In genomic region chr2:443754-444153, GRCh38 we compare ENCODE assay signal across 22 cellular contexts.
"Had no signal": no experiment of that assay in that cellular context is flagged by ENCODE, and none has a peak within 500 bp of the region (broad histone marks: within the 10 kb centered on the region; RNA-seq: fewer than 3 reads in every experiment).

No MANE protein-coding gene starts in this region.

- H3K4me1 ChIP-seq: neural progenitor cell, psoas muscle, transverse colon, uterus had no signal

- H3K27ac Mint-ChIP-seq: activated naive CD8-positive, alpha-beta T cell treated with anti-CD3 and anti-CD28 coated beads for 36 hours; activated T-helper 1 cell treated with anti-CD3 and anti-CD28 coated beads, Interleukin-12 subunit alpha, Interleukin-12 subunit beta, Interleukin-2, Interleukin-4 antibody, amounts not matched to agents 30 ng/mL and 10 ng/mL and 1 ng/mL, durations not matched to agents 14 hours and 24 hours and 36 hours; effector memory CD8-positive, alpha-beta T cell; mesothelial cell of epicardium; neural progenitor cell; T-helper 2 cell treated with Interferon-gamma antibody and Interleukin-4, amounts not matched to agents 5 μg/mL and 100 μg/mL, for 36 hours; WTC11 had no signal

- H3K4me3 ChIP-seq: body of pancreas, lung, neural progenitor cell, psoas muscle, transverse colon, uterus had no signal

- H3K27me3 Mint-ChIP-seq: activated naive CD8-positive, alpha-beta T cell treated with anti-CD3 and anti-CD28 coated beads for 36 hours; effector memory CD8-positive, alpha-beta T cell had no signal

- H2AFZ ChIP-seq: neural progenitor cell had no signal

- H3K9me3 ChIP-seq: body of pancreas, psoas muscle, transverse colon, uterus had no signal

- H3K4me3 Mint-ChIP-seq: activated CD4-positive, alpha-beta memory T cell treated with anti-CD3 and anti-CD28 coated beads for 36 hours; activated naive CD8-positive, alpha-beta T cell treated with anti-CD3 and anti-CD28 coated beads for 36 hours; activated T-helper 1 cell treated with anti-CD3 and anti-CD28 coated beads, Interleukin-12 subunit alpha, Interleukin-12 subunit beta, Interleukin-2, Interleukin-4 antibody, amounts not matched to agents 30 ng/mL and 10 ng/mL and 1 ng/mL, durations not matched to agents 14 hours and 24 hours and 36 hours; mesothelial cell of epicardium; neural progenitor cell; T-helper 2 cell treated with Interferon-gamma antibody and Interleukin-4, amounts not matched to agents 5 μg/mL and 100 μg/mL, for 36 hours; WTC11 had no signal

- H3K4me2 ChIP-seq: neural progenitor cell had no signal

- H3K36me3 Mint-ChIP-seq: activated CD4-positive, alpha-beta memory T cell treated with anti-CD3 and anti-CD28 coated beads for 36 hours; activated naive CD8-positive, alpha-beta T cell treated with anti-CD3 and anti-CD28 coated beads for 36 hours; mesothelial cell of epicardium; neural progenitor cell; WTC11 had no signal

- H3K36me3 ChIP-seq: neural progenitor cell, transverse colon, uterus had no signal

- H3K9me3 Mint-ChIP-seq: activated CD4-positive, alpha-beta memory T cell treated with anti-CD3 and anti-CD28 coated beads for 36 hours; activated naive CD8-positive, alpha-beta T cell treated with anti-CD3 and anti-CD28 coated beads for 36 hours; activated T-helper 1 cell treated with anti-CD3 and anti-CD28 coated beads, Interleukin-12 subunit alpha, Interleukin-12 subunit beta, Interleukin-2, Interleukin-4 antibody, amounts not matched to agents 30 ng/mL and 10 ng/mL and 1 ng/mL, durations not matched to agents 14 hours and 24 hours and 36 hours; effector memory CD8-positive, alpha-beta T cell; mesothelial cell of epicardium; neural progenitor cell; T-helper 2 cell treated with Interferon-gamma antibody and Interleukin-4, amounts not matched to agents 5 μg/mL and 100 μg/mL, for 36 hours; WTC11 had no signal

- DNase-seq: activated CD4-positive, alpha-beta memory T cell treated with anti-CD3 and anti-CD28 coated beads for 36 hours; activated CD4-positive, alpha-beta T cell treated with anti-CD3 and anti-CD28 coated beads for 4 hours; activated naive CD4-positive, alpha-beta T cell; activated naive CD8-positive, alpha-beta T cell treated with anti-CD3 and anti-CD28 coated beads for 36 hours; activated T-cell treated with anti-CD3 and anti-CD28 coated beads for 4 hours; body of pancreas; dermis blood vessel endothelial cell; effector memory CD8-positive, alpha-beta T cell; hippocampal formation; left cardiac atrium; psoas muscle; right cardiac atrium; stimulated activated CD4-positive, alpha-beta T cell treated with anti-CD3 and anti-CD28 coated beads, Interleukin-2, amount 100 ng/mL, for 24 hours; stimulated activated naive CD8-positive, alpha-beta T cell treated with anti-CD3 and anti-CD28 coated beads, Interleukin-15, Interleukin-2, amounts not matched to agents 100 U/mL and 50 U/mL, for 24 hours; transverse colon; uterus had no signal

- H3K27ac ChIP-seq: body of pancreas, neural progenitor cell, psoas muscle, transverse colon, uterus had no signal
